23 cellular contexts compared by ENCODE assay signal in the genomic region with DNA sequence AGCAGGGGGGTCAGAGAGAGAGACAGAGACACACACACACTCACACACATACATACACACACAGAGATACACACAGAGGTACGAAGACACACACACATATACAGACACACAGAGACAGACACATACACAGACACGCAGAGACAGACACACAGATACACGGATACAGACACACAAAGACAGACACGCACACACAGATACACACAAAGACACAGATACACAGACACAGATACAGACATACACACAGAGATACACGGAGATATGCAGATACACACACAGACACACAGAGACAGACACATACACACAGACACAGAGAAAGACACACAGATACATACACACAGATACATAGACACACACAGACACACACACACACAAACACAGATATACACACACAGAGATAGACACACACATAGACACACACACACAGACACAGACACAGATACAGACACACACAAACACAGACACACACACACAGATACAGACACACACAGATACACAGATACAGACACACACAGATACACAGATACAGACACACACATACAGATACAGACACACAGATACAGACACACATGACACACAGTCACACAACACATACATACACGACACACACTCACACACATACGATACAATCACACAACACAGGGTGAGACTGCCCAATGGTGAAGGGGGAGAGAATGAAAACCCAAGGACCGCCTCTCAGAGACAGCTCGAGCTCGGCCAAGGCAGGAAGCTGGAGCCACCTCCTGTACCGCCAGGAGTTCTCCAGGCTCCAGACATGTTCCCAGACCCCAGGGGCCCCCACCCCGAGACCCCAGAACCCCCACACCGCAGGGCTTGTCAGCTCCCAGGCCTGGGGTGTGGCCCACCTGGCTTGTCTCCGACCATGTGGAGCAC. TPM values are rescaled to one million over a fixed set of nuclear protein-coding genes. Genes with fewer than 3 reads are reported as not detected.
DNase-seq lines count a peak whose midpoint lies in the region; ATAC-seq and TF ChIP-seq lines count a peak whose summit lies in the region.
"Had no signal": no experiment of that assay in that cellular context is flagged by ENCODE, and none has a peak within 500 bp of the region (broad histone marks: within the 10 kb centered on the region; RNA-seq: fewer than 3 reads in every experiment).

No MANE protein-coding gene starts in this region.

- H3K36me3 ChIP-seq in H7 (replicated peaks; ENCODE audit: control insufficient read depth, insufficient read depth, low read length) (peaks cover 17% of the 10 kb centered on the region), SJCRH30 (peaks cover 17% of the 10 kb centered on the region), spleen (peaks cover 0 to 55% (median 33%) of the 10 kb centered on the region in 6 donors), ascending aorta (peaks cover 11 to 19% of the 10 kb centered on the region in 2 donors), body of pancreas (replicated peaks in 1 of 2; ENCODE audit: insufficient read depth in 1 of 2, low read depth in 2 of 2) (peaks cover 0 to 18% of the 10 kb centered on the region in 2 donors)

- no peaks in the 10 kb centered on the region for H3K4me1 Mint-ChIP-seq in activated T-cell treated with anti-CD3 and anti-CD28 coated beads, Interleukin-2, amount 50 U/mL, for 24 hours (ENCODE audit: low read depth)
- H3K4me1 Mint-ChIP-seq: B cell; CD4-positive, CD25-positive, alpha-beta regulatory T cell; GM23338 had no signal

- H3K4me3 ChIP-seq in H7 (ENCODE audit: insufficient read depth, low read depth, low read length) (no peak overlapping the region), SJCRH30 (no peak overlapping the region), spleen (no peak overlapping the region), ascending aorta (no peak overlapping the region), body of pancreas (no peak overlapping the region)
- H3K4me3 ChIP-seq: GM23338, PC-9 had no signal

- H3K36me3 Mint-ChIP-seq in activated T-cell treated with anti-CD3 and anti-CD28 coated beads, Interleukin-2, amount 50 U/mL, for 24 hours (ENCODE audit: low read depth) = peaks cover 53% of the 10 kb centered on the region

- ATAC-seq in body of pancreas = no peak
- ATAC-seq: GM23338, HCT116 had no signal

- intact Hi-C loops in spleen (cut with DNase I; ENCODE audit: low total_unique reads) = no loop called here
- intact Hi-C loops in ascending aorta (cut with DNase I) = no loop called here
- intact Hi-C loops in body of pancreas (cut with DNase I) = loop anchor here (10.0 kb wide), 1 partner anchor 516 kb away; a partner anchor contains a TSS

- TF ChIP-seq POLR2A in spleen (IDR thresholded peaks at IDR 0.05) = no peak
- TF ChIP-seq POLR2A in body of pancreas (IDR thresholded peaks at IDR 0.05) = no peak

- TF ChIP-seq CTCF in spleen (IDR thresholded peaks at IDR 0.05 in 8 of 11, conservative IDR thresholded peaks at IDR 0.05 in 3 of 11) = no peak
- no peak for TF ChIP-seq CTCF in ascending aorta (IDR thresholded peaks at IDR 0.05)
- TF ChIP-seq CTCF in body of pancreas (IDR thresholded peaks at IDR 0.05) = no peak

- H3K27ac Mint-ChIP-seq in activated T-cell treated with anti-CD3 and anti-CD28 coated beads, Interleukin-2, amount 50 U/mL, for 24 hours = no peak overlapping the region
- H3K27ac Mint-ChIP-seq: B cell, GM23338 had no signal

- H3K27me3 ChIP-seq in H7 (ENCODE audit: control insufficient read depth, insufficient read depth, low read length) (no peaks in the 10 kb centered on the region), SJCRH30 (no peaks in the 10 kb centered on the region), spleen (replicated peaks in 1 of 7) (no peaks in the 10 kb centered on the region), ascending aorta (no peaks in the 10 kb centered on the region), body of pancreas (no peaks in the 10 kb centered on the region)

- no peaks in the 10 kb centered on the region for H3K9me3 ChIP-seq in SJCRH30 (replicated peaks)
- no peaks in the 10 kb centered on the region for H3K9me3 ChIP-seq in spleen
- H3K9me3 ChIP-seq in ascending aorta = no peaks in the 10 kb centered on the region
- H3K9me3 ChIP-seq in body of pancreas = no peaks in the 10 kb centered on the region

- H3K27me3 Mint-ChIP-seq in activated T-cell treated with anti-CD3 and anti-CD28 coated beads, Interleukin-2, amount 50 U/mL, for 24 hours = no peaks in the 10 kb centered on the region
- H3K27me3 Mint-ChIP-seq: B cell; CD4-positive, CD25-positive, alpha-beta regulatory T cell had no signal

- no peak overlapping the region for H3K4me3 Mint-ChIP-seq in activated T-cell treated with anti-CD3 and anti-CD28 coated beads, Interleukin-2, amount 50 U/mL, for 24 hours
- H3K4me3 Mint-ChIP-seq: B cell; CD4-positive, CD25-positive, alpha-beta regulatory T cell; GM23338 had no signal

- WGBS in spleen, 5 donors = 77 to 86% (median 82%) methylated on average over 11 to 14 of the region's 14 CpGs
- 68 to 85% methylated on average over 8 to 14 of the region's 14 CpGs for WGBS in body of pancreas, 2 donors

- H3K27ac ChIP-seq in SJCRH30 (peak overlapping the region; percentile 2; the same call in 1 of the 2 replicates), spleen (no peak overlapping the region), ascending aorta (no peak overlapping the region), body of pancreas (no peak overlapping the region)
- H3K27ac ChIP-seq: PC-9 had no signal

- H3K9me3 Mint-ChIP-seq in activated T-cell treated with anti-CD3 and anti-CD28 coated beads, Interleukin-2, amount 50 U/mL, for 24 hours = no peaks in the 10 kb centered on the region
- H3K9me3 Mint-ChIP-seq: CD4-positive, CD25-positive, alpha-beta regulatory T cell; GM23338 had no signal

- DNase-seq in activated T-cell treated with anti-CD3 and anti-CD28 coated beads, Interleukin-2, amount 50 U/mL, for 24 hours = peak; percentile 7
- DNase-seq in activated T-cell treated with anti-CD3 and anti-CD28 coated beads, Interleukin-2, amount 50 U/mL, for 1 hour = no peak
- DNase-seq in H7 (peak; percentile 41), SJCRH30 (no peak), spleen (peak; percentile 70), NCI-H2029 treated with DMSO at 0.1 percent for 48 hours (lab: John Stamatoyannopoulos, UW) (no peak), ascending aorta (ENCODE audit: low spot score in 2 of 2) (no peak), body of pancreas (no peak)
- DNase-seq: CD4-positive, CD25-positive, alpha-beta regulatory T cell; DMS79 treated with DMSO at 0.1 percent for 48 hours; KBM-7; NCI-H1092; NCI-H1436; NCI-H187 treated with DMSO at 0.1 percent for 48 hours; NCI-H2227 treated with DMSO at 0.1 percent for 48 hours; NCI-H510A; PC-9; RPMI8226; SHP77 treated with DMSO at 0.1 percent for 48 hours had no signal

- H3K4me1 ChIP-seq in SJCRH30 (peaks cover 19% of the 10 kb centered on the region), spleen (peaks cover 0 to 6% (median 0%) of the 10 kb centered on the region in 6 donors), ascending aorta (no peaks in the 10 kb centered on the region), body of pancreas (no peaks in the 10 kb centered on the region)

RNA-seq across cellular contexts. Expression of a gene that starts 8.8 kb away (rescaled TPM):
- 0.07 TPM in 1 of 2 replicates, not detected in the other for total RNA-seq in H7 (2014; rRNA removed; shearing (Covaris generic))
- total RNA-seq in SJCRH30 (2014; rRNA removed; shearing (Covaris generic)) = 0.43 and 0.79 TPM in 2 replicates
- 1 to 10 TPM in 1 of 7 donors, under 1 TPM in 3, not detected in 3; 0.34 to 1.1 (median 0.57) TPM for total RNA-seq in spleen
- 1 to 10 TPM in 1 of 3 donors, under 1 TPM in 2; 0.77 to 2.9 (median 0.86) TPM for polyA plus RNA-seq in spleen
- not detected for total RNA-seq in ascending aorta
- total RNA-seq in body of pancreas = not detected
- total RNA-seq: A172, GM23338 had no signal
- polyA plus RNA-seq: CD4-positive, CD25-positive, alpha-beta regulatory T cell had no signal

RNA-seq across cellular contexts. Expression of a gene that starts 9.8 kb away (rescaled TPM):
- 65.9 and 75.6 TPM in 2 replicates for total RNA-seq in H7 (2014; rRNA removed; shearing (Covaris generic))
- 20.0 and 25.7 TPM in 2 replicates for total RNA-seq in SJCRH30 (2014; rRNA removed; shearing (Covaris generic))
- total RNA-seq in spleen (10 to 100 TPM; 12.5 to 37.4 (median 24.6) TPM), ascending aorta (1.4 TPM), body of pancreas (10 to 100 TPM; 25.2 to 34.6 TPM)
- 10 to 100 TPM; 25.6 to 70.3 (median 50.7) TPM for polyA plus RNA-seq in spleen

RNA-seq across cellular contexts. Expression of a gene that starts 10.0 kb away (rescaled TPM):
- total RNA-seq in H7 (2014; rRNA removed; shearing (Covaris generic)) = 106 and 115 TPM in 2 replicates
- total RNA-seq in SJCRH30 (2014; rRNA removed; shearing (Covaris generic)) = 54.0 and 63.8 TPM in 2 replicates
- 10 to 100 TPM; 23.2 to 32.6 (median 26.0) TPM for total RNA-seq in spleen
- polyA plus RNA-seq in spleen = 10 to 100 TPM; 25.5 to 47.8 (median 47.1) TPM
- 9.9 TPM for total RNA-seq in ascending aorta
- 10 to 100 TPM; 16.6 to 16.8 TPM for total RNA-seq in body of pancreas

RNA-seq across cellular contexts. Expression of a gene that starts 21.0 kb away (rescaled TPM):
- 26.0 and 30.6 TPM in 2 replicates for total RNA-seq in H7 (2014; rRNA removed; shearing (Covaris generic))
- 29.5 and 29.7 TPM in 2 replicates for total RNA-seq in SJCRH30 (2014; rRNA removed; shearing (Covaris generic))
- total RNA-seq in spleen (10 to 100 TPM; 18.1 to 29.0 (median 21.1) TPM), ascending aorta (6.3 TPM), body of pancreas (10 to 100 TPM in 1 of 2 donors, 1 to 10 TPM in 1; 7.8 to 28.3 TPM)
- 10 to 100 TPM; 22.8 to 33.5 (median 23.5) TPM for polyA plus RNA-seq in spleen

RNA-seq across cellular contexts. Expression of a gene that starts 21.4 kb away (rescaled TPM):
- total RNA-seq in H7 (2014; rRNA removed; shearing (Covaris generic)) = 11.6 and 11.8 TPM in 2 replicates
- 42.1 and 44.6 TPM in 2 replicates for total RNA-seq in SJCRH30 (2014; rRNA removed; shearing (Covaris generic))
- 10 to 100 TPM; 44.5 to 81.0 (median 61.8) TPM for total RNA-seq in spleen
- 10 to 100 TPM; 25.8 to 45.1 (median 30.7) TPM for polyA plus RNA-seq in spleen
- 53.1 TPM for total RNA-seq in ascending aorta
- 10 to 100 TPM; 33.2 to 39.6 TPM for total RNA-seq in body of pancreas

Comparison
In these comparisons a context has a peak if more than half of its experiments do, and no peak if none do; other contexts are left out.
1. DNase-seq: peak in activated T-cell treated with anti-CD3 and anti-CD28 coated beads, Interleukin-2, amount 50 U/mL, for 24 hours (single experiment), H7 (single experiment) and spleen (single experiment); none in activated T-cell treated with anti-CD3 and anti-CD28 coated beads, Interleukin-2, amount 50 U/mL, for 1 hour (single experiment), SJCRH30 (0 of 2), NCI-H2029 treated with DMSO at 0.1 percent for 48 hours (single experiment), ascending aorta (0 of 2) and body of pancreas (0 of 4).